ENCODE assay signal across 1 cellular context in the genomic region with DNA sequence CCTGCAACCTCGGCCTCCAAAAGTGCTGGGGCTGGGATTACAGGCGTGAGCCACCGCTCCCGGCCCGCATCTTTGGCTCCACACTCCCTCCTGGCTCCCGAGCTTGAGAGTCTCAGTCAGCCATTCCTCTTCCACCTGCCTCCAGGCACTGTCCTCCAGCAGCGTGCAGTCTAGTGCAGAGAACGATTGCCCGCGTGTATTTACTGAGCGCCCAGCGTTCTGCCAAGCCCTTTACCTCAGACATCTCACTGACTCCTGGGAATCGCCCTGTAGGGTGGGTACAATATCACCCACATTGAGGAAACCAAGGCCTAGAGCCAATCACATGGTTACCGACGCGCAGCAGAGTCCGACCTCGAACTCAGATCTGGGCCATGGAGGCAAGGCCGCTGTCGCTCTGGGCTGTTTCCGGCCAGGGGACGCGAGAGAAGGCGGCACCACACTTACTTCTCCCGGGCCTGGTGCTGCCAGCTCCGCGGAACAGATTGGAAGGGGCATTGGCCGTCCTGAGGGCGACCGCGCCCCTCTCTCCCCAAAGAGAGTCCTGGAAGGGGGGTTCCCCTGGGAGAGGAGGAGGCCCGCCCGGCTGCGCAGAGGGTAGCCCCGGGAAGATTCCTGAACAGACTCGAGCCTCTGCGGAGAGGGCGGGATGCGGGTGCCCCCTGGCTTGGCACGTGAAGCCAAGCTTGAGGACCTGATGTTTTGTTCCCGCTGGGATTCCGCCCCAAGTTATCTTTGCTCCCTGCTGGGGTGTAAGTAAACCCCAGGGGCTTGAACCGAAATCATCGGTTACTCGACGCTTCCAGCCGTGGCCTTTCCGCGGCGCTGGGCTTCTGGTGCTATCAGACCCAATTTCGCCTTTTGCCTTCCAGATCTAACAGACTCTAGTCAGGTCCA.
TF ChIP-seq lines count a peak whose summit lies in the region.

No MANE protein-coding gene starts in this region.

TF ChIP-seq in endothelial cell of umbilical vein, 7 proteins besides CTCF, POLR2A, EP300 and RAD21:
- no peak for TF ChIP-seq MYC (IDR thresholded peaks at IDR 0.05; ENCODE audit: low read depth, low read length)
- TF ChIP-seq JUN (IDR thresholded peaks at IDR 0.05; ENCODE audit: borderline replicate concordance, insufficient read depth, insufficient read length, low read depth) = no peak
- no peak for TF ChIP-seq GATA2 (IDR thresholded peaks at IDR 0.05; ENCODE audit: insufficient read depth, insufficient read length, low read depth, low read length)
- TF ChIP-seq EZH2 (IDR thresholded peaks at IDR 0.05; ENCODE audit: borderline replicate concordance, low read depth, low read length, severe bottlenecking) = peak; percentile 56
- TF ChIP-seq FOS (IDR thresholded peaks at IDR 0.05; ENCODE audit: borderline replicate concordance, insufficient read depth, low read length) = no peak
